Comparison of ENCODE assay signal across 8 cellular contexts in genomic region chr14:106518054-106518943, GRCh38.
DNase-seq lines count a peak whose midpoint lies in the region; ATAC-seq and TF ChIP-seq lines count a peak whose summit lies in the region.

No MANE protein-coding gene starts in this region.

- H4K20me1 ChIP-seq in OCI-LY1 (ENCODE audit: insufficient read depth, low read length): no peaks in the 10 kb centered on the region

- no peak overlapping the region for H3K27ac Mint-ChIP-seq in activated T-helper 2 cell treated with anti-CD3 and anti-CD28 coated beads, Interferon-gamma antibody, Interleukin-2, Interleukin-4, amounts not matched to agents 10 μg/mL and 5 μg/mL and 100 μg/mL, durations not matched to agents 14 hours and 24 hours and 36 hours

- no peaks in the 10 kb centered on the region for H3K9me2 ChIP-seq in OCI-LY1 (ENCODE audit: low read depth, low read length)

- H3K36me3 Mint-ChIP-seq in activated T-helper 2 cell treated with anti-CD3 and anti-CD28 coated beads, Interferon-gamma antibody, Interleukin-2, Interleukin-4, amounts not matched to agents 10 μg/mL and 5 μg/mL and 100 μg/mL, durations not matched to agents 14 hours and 24 hours and 36 hours (ENCODE audit: low read depth): no peaks in the 10 kb centered on the region

- H3K4me1 ChIP-seq in OCI-LY1 (ENCODE audit: insufficient read depth, low read length, severe bottlenecking): no peaks in the 10 kb centered on the region

- no peaks in the 10 kb centered on the region for H3K79me2 ChIP-seq in OCI-LY1 (ENCODE audit: insufficient read depth, low read length)

- intact Hi-C loops in activated T-helper 2 cell treated with anti-CD3 and anti-CD28 coated beads, Interferon-gamma antibody, Interleukin-2, Interleukin-4, amounts not matched to agents 10 μg/mL and 5 μg/mL and 100 μg/mL, durations not matched to agents 14 hours and 24 hours and 36 hours (cut with micrococcal nuclease): loop anchor here (1.0 kb wide), 1 partner anchor 58 kb away; no protein-coding TSS in a partner anchor

- H3K9me3 Mint-ChIP-seq in activated T-helper 2 cell treated with anti-CD3 and anti-CD28 coated beads, Interferon-gamma antibody, Interleukin-2, Interleukin-4, amounts not matched to agents 10 μg/mL and 5 μg/mL and 100 μg/mL, durations not matched to agents 14 hours and 24 hours and 36 hours: no peaks in the 10 kb centered on the region

- ATAC-seq in GM21381 (IDR thresholded peaks at IDR 0.05; ENCODE audit: unreplicated experiment) (no peak), GM21390 (IDR thresholded peaks at IDR 0.05; ENCODE audit: unreplicated experiment) (no peak), HG02970 (IDR thresholded peaks at IDR 0.05; ENCODE audit: low FRiP score, unreplicated experiment) (no peak)

- H3K4me2 ChIP-seq in OCI-LY1 (ENCODE audit: low read length): no peak overlapping the region

- no peak overlapping the region for H3K9ac ChIP-seq in OCI-LY1 (ENCODE audit: low read length)

- H3K9me3 ChIP-seq in OCI-LY1 (ENCODE audit: low read length): no peaks in the 10 kb centered on the region

- DNase-seq in activated T-helper 2 cell treated with anti-CD3 and anti-CD28 coated beads, Interferon-gamma antibody, Interleukin-2, Interleukin-4, amounts not matched to agents 10 μg/mL and 5 μg/mL and 100 μg/mL, durations not matched to agents 14 hours and 24 hours and 36 hours (ENCODE audit: low spot score): peak; percentile 65
- DNase-seq in stimulated activated CD4-positive, alpha-beta T cell treated with anti-CD3 and anti-CD28 coated beads, Interleukin-2, amount 100 ng/mL, for 24 hours: peak; percentile 91
- no peak for DNase-seq in T1000 (lab: John Stamatoyannopoulos, UW)

- H2AFZ ChIP-seq in OCI-LY1 (ENCODE audit: low read length): no peak overlapping the region

- H3K27ac ChIP-seq in OCI-LY1 (ENCODE audit: low read depth, low read length, poor library complexity, severe bottlenecking): no peak overlapping the region

- no peaks in the 10 kb centered on the region for H3K27me3 ChIP-seq in OCI-LY1 (ENCODE audit: insufficient read depth, low read length)

- H3K4me1 Mint-ChIP-seq in activated T-helper 2 cell treated with anti-CD3 and anti-CD28 coated beads, Interferon-gamma antibody, Interleukin-2, Interleukin-4, amounts not matched to agents 10 μg/mL and 5 μg/mL and 100 μg/mL, durations not matched to agents 14 hours and 24 hours and 36 hours (ENCODE audit: low read depth): peaks cover 3% of the 10 kb centered on the region

- peaks cover 51% of the 10 kb centered on the region for H3K27me3 Mint-ChIP-seq in activated T-helper 2 cell treated with anti-CD3 and anti-CD28 coated beads, Interferon-gamma antibody, Interleukin-2, Interleukin-4, amounts not matched to agents 10 μg/mL and 5 μg/mL and 100 μg/mL, durations not matched to agents 14 hours and 24 hours and 36 hours (ENCODE audit: low read depth)

- H3K4me3 Mint-ChIP-seq in activated T-helper 2 cell treated with anti-CD3 and anti-CD28 coated beads, Interferon-gamma antibody, Interleukin-2, Interleukin-4, amounts not matched to agents 10 μg/mL and 5 μg/mL and 100 μg/mL, durations not matched to agents 14 hours and 24 hours and 36 hours (ENCODE audit: low read depth): no peak overlapping the region

- no peak overlapping the region for H3K4me3 ChIP-seq in OCI-LY1 (ENCODE audit: low read depth, low read length, poor library complexity, severe bottlenecking)

- peak; percentile 75 for TF ChIP-seq CTCF in GM12872 (IDR thresholded peaks at IDR 0.05; ENCODE audit: insufficient read depth, low read depth, low read length)
- peak; percentile 89 for TF ChIP-seq CTCF in OCI-LY1 (IDR thresholded peaks at IDR 0.05; ENCODE audit: low read length)

- no peaks in the 10 kb centered on the region for H3F3A ChIP-seq in OCI-LY1 (ENCODE audit: insufficient read depth, low read length)

- H3K36me3 ChIP-seq in OCI-LY1 (ENCODE audit: insufficient read depth, low read length): no peaks in the 10 kb centered on the region
